Comparison of ENCODE assay signal across 8 cellular contexts in genomic region chr10:119030421-119031250, GRCh38. TPM values are rescaled to one million over a fixed set of nuclear protein-coding genes. Genes with fewer than 3 reads are reported as not detected.
DNase-seq lines count a peak whose midpoint lies in the region; ATAC-seq and TF ChIP-seq lines count a peak whose summit lies in the region.

No MANE protein-coding gene starts in this region.

- peaks cover 33% of the 10 kb centered on the region for H3K79me2 ChIP-seq in PC-9 (ENCODE audit: low read depth)

- peaks cover 38% of the 10 kb centered on the region; the same call in 1 of the 2 replicates for H3F3A ChIP-seq in PC-9 (ENCODE audit: insufficient read depth, low read depth)

- H4K20me1 ChIP-seq in PC-9 (ENCODE audit: insufficient read depth) = peaks cover 22% of the 10 kb centered on the region

- DNase-seq in Caco-2 = peak; percentile 77 to 78
- peak; percentile 34 to 40 for DNase-seq in PC-9
- peak; percentile 79 for DNase-seq in germinal center (ENCODE audit: low spot score)
- DNase-seq in psoas muscle = peak; percentile 59 to 80
- DNase-seq in NK-92 treated with Interleukin-12 subunit alpha and Interleukin-12 subunit beta, amount 100 ng/mL, for 24 hours (lab: John Stamatoyannopoulos, UW) = no peak

- intact Hi-C loops in Caco-2 (cut with micrococcal nuclease; ENCODE audit: unreplicated experiment) (loop anchor here (5.0 kb wide), 1 partner anchor 463 kb away; no protein-coding TSS in a partner anchor), PC-9 (cut with micrococcal nuclease; ENCODE audit: unreplicated experiment) (loop anchor here (5.0 kb wide), 1 partner anchor 463 kb away; no protein-coding TSS in a partner anchor), psoas muscle (cut with DNase I) (loop anchor here (5.0 kb wide), 2 partner anchors 37 to 47 kb away; no protein-coding TSS in a partner anchor)

- H3K4me3 ChIP-seq in Caco-2 (ENCODE audit: low read depth, low read length) = peak overlapping the region; percentile 68
- H3K4me3 ChIP-seq in PC-9 = peak overlapping the region; percentile 69
- H3K4me3 ChIP-seq in psoas muscle = peak overlapping the region; percentile 74

- BruUV-seq in Caco-2 (replicated peaks; lab: Mats Ljungman, UMichigan) = no TSS peak
- BruUV-seq in PC-9 (replicated peaks; lab: Mats Ljungman, UMichigan) = TSS peak; percentile 32

- H2AFZ ChIP-seq in PC-9 = no peak overlapping the region

- H3K27ac ChIP-seq in PC-9 = no peak overlapping the region
- H3K27ac ChIP-seq in psoas muscle = peak overlapping the region; percentile 90

- no peaks in the 10 kb centered on the region for H3K9me3 Mint-ChIP-seq in Caco-2 (ENCODE audit: unreplicated experiment)
- H3K9me3 Mint-ChIP-seq in activated T-helper 17 cell treated with anti-CD3 and anti-CD28 coated beads, Interleukin-2, amount 50 U/mL, for 72 hours = no peaks in the 10 kb centered on the region

- peak overlapping the region; percentile 87 for H3K4me2 ChIP-seq in PC-9

- CTCF ChIA-PET in Caco-2 (lab: Charles Lee) (no interaction called here), PC-9 (lab: Charles Lee) (no interaction called here)

- no peaks in the 10 kb centered on the region for H3K9me2 ChIP-seq in PC-9 (ENCODE audit: insufficient read depth)

- peak overlapping the region; percentile 52 for H3K27ac Mint-ChIP-seq in Caco-2 (ENCODE audit: unreplicated experiment)
- no peak overlapping the region for H3K27ac Mint-ChIP-seq in activated T-helper 17 cell treated with anti-CD3 and anti-CD28 coated beads, Interleukin-2, amount 50 U/mL, for 72 hours

- H3K4me1 ChIP-seq in Caco-2 (peaks cover 11% of the 10 kb centered on the region; the same call in 1 of the 2 replicates), PC-9 (replicated peaks; ENCODE audit: insufficient read depth) (peaks cover 31% of the 10 kb centered on the region), psoas muscle (peaks cover 19% of the 10 kb centered on the region)

- peaks cover 9% of the 10 kb centered on the region for H3K4me1 Mint-ChIP-seq in Caco-2 (ENCODE audit: low read depth, unreplicated experiment)
- H3K4me1 Mint-ChIP-seq in activated T-helper 17 cell treated with anti-CD3 and anti-CD28 coated beads, Interleukin-2, amount 50 U/mL, for 72 hours = peaks cover 13% of the 10 kb centered on the region

- H3K27me3 Mint-ChIP-seq in Caco-2 (ENCODE audit: insufficient read depth, unreplicated experiment) = no peaks in the 10 kb centered on the region
- no peaks in the 10 kb centered on the region for H3K27me3 Mint-ChIP-seq in activated T-helper 17 cell treated with anti-CD3 and anti-CD28 coated beads, Interleukin-2, amount 50 U/mL, for 72 hours

- POLR2A ChIA-PET in Caco-2 (lab: Charles Lee) (interaction anchor here (1.4 kb wide), 1 partner anchor 73 kb away, joined by 3 read pairs; the partner anchor contains the start of gene DENND10), PC-9 (lab: Charles Lee; ENCODE audit: unreplicated experiment) (interaction anchor here (0.6 to 0.7 kb wide), 3 partner anchors 43 to 446 kb away, joined by 4 to 5 read pairs (median 4); no protein-coding TSS in a partner anchor)

- H3K36me3 Mint-ChIP-seq in Caco-2 (ENCODE audit: insufficient read depth, unreplicated experiment) = peaks cover 49% of the 10 kb centered on the region
- H3K36me3 Mint-ChIP-seq in activated T-helper 17 cell treated with anti-CD3 and anti-CD28 coated beads, Interleukin-2, amount 50 U/mL, for 72 hours (ENCODE audit: low read depth) = peaks cover 36% of the 10 kb centered on the region

- H3K27me3 ChIP-seq in Caco-2 (replicated peaks; ENCODE audit: control insufficient read depth, insufficient read depth, low read length) (no peaks in the 10 kb centered on the region), PC-9 (ENCODE audit: insufficient read depth, low read depth) (no peaks in the 10 kb centered on the region), psoas muscle (ENCODE audit: insufficient read depth in 3 of 3, low read length in 2 of 3) (no peaks in the 10 kb centered on the region)

- peak overlapping the region; percentile 68 for H3K4me3 Mint-ChIP-seq in Caco-2 (ENCODE audit: unreplicated experiment)
- peak overlapping the region; percentile 60 for H3K4me3 Mint-ChIP-seq in activated T-helper 17 cell treated with anti-CD3 and anti-CD28 coated beads, Interleukin-2, amount 50 U/mL, for 72 hours

- H3K9me3 ChIP-seq in Caco-2 (no peaks in the 10 kb centered on the region), PC-9 (ENCODE audit: insufficient read depth, low read depth) (no peaks in the 10 kb centered on the region), psoas muscle (no peaks in the 10 kb centered on the region)

- peak in 1 of 2 experiments; percentile 5 for TF ChIP-seq CTCF in Caco-2 (IDR thresholded peaks at IDR 0.05; ENCODE audit: insufficient read depth in 1 of 2, low read depth in 1 of 2, low read length in 1 of 2, severe bottlenecking in 1 of 2, unreplicated experiment in 1 of 2)
- no peak for TF ChIP-seq CTCF in PC-9 (conservative IDR thresholded peaks at IDR 0.05)
- no peak for TF ChIP-seq CTCF in psoas muscle (IDR thresholded peaks at IDR 0.05)

- ATAC-seq in GM19324 (IDR thresholded peaks at IDR 0.05; ENCODE audit: low FRiP score, unreplicated experiment) (peak; percentile 39), HG03354 (IDR thresholded peaks at IDR 0.05; ENCODE audit: poor library complexity, severe bottlenecking, unreplicated experiment) (peak; percentile 49), psoas muscle (peak; percentile 29 to 51 (median 46))
- peak; percentile 66 for ATAC-seq in activated T-helper 17 cell treated with anti-CD3 and anti-CD28 coated beads, Interleukin-2, amount 50 U/mL, for 72 hours (replicated peaks)

- 5 to 11% (median 9%) methylated on average over 48 to 65 of the region's 65 CpGs for WGBS in psoas muscle, 3 donors

- H3K36me3 ChIP-seq in Caco-2 (ENCODE audit: control insufficient read depth, insufficient read depth, low read length) (no peaks in the 10 kb centered on the region), PC-9 (ENCODE audit: low read depth) (peaks cover 5% of the 10 kb centered on the region; the same call in 1 of the 2 replicates), psoas muscle (ENCODE audit: insufficient read depth in 1 of 2, low read depth in 1 of 2) (peaks cover 0 to 29% of the 10 kb centered on the region in 2 donors)

RNA-seq across cellular contexts. Expression of gene NANOS1, which starts 1.1 kb away (rescaled TPM):
- 4.6 and 5.9 TPM in 2 replicates for total RNA-seq in Caco-2 (2022)
- 5.2 and 7.2 TPM in 2 replicates for total RNA-seq in PC-9 (2021)
- under 1 TPM; 0.11 to 0.30 TPM for total RNA-seq in activated T-helper 17 cell treated with anti-CD3 and anti-CD28 coated beads, Interleukin-2, amount 50 U/mL, for 72 hours
- 10 to 100 TPM in 3 of 4 donors, 1 to 10 TPM in 1; 9.7 to 59.4 (median 17.1) TPM for total RNA-seq in psoas muscle
- polyA plus RNA-seq in psoas muscle = 10 to 100 TPM in 2 of 3 donors, 1 to 10 TPM in 1; 1.4 to 32.8 (median 30.7) TPM

RNA-seq across cellular contexts. Expression of gene EIF3A, which starts 50.0 kb away (rescaled TPM):
- total RNA-seq in Caco-2 (2022) = 146 and 150 TPM in 2 replicates
- 85.5 and 102 TPM in 2 replicates for total RNA-seq in PC-9 (2021)
- total RNA-seq in activated T-helper 17 cell treated with anti-CD3 and anti-CD28 coated beads, Interleukin-2, amount 50 U/mL, for 72 hours = 100 to 1,000 TPM in 1 of 2 donors, 10 to 100 TPM in 1; 93.8 to 155 TPM
- total RNA-seq in psoas muscle = 100 to 1,000 TPM; 148 to 226 (median 190) TPM
- 100 to 1,000 TPM in 2 of 3 donors, 10 to 100 TPM in 1; 71.3 to 120 (median 108) TPM for polyA plus RNA-seq in psoas muscle
